In genomic region chr21:42656872-42657271, GRCh38 we compare ENCODE assay signal across 21 cellular contexts.
"Had no signal": no experiment of that assay in that cellular context is flagged by ENCODE, and none has a peak within 500 bp of the region (broad histone marks: within the 10 kb centered on the region; RNA-seq: fewer than 3 reads in every experiment).

No MANE protein-coding gene starts in this region.

- H3K4me3 Mint-ChIP-seq: activated B cell treated with CpG ODN at 0.5 μM for 24 hours; activated CD8-positive, alpha-beta T cell treated with anti-CD3 and anti-CD28 coated beads, Interleukin-2, amount 10 ng/mL, durations not matched to agents 7 days and 5 days; activated naive CD8-positive, alpha-beta T cell treated with anti-CD3 and anti-CD28 coated beads for 36 hours; activated T-cell treated with anti-CD3 and anti-CD28 coated beads, Interleukin-2, amount 50 U/mL, for 72 hours; stimulated activated naive B cell treated with anti-CD40 and anti-IgM and Interleukin-4, amounts not matched to agents 10 μg/mL and 1 μg/mL and 100 μg/mL, for 72 hours; T-helper 17 cell had no signal

- H3K9me3 Mint-ChIP-seq: activated B cell treated with CpG ODN at 0.5 μM for 24 hours; activated naive CD8-positive, alpha-beta T cell treated with anti-CD3 and anti-CD28 coated beads for 36 hours; activated T-cell treated with anti-CD3 and anti-CD28 coated beads, Interleukin-2, amount 50 U/mL, for 72 hours; mesothelial cell of epicardium; stimulated activated naive B cell treated with anti-CD40 and anti-IgM and Interleukin-4, amounts not matched to agents 10 μg/mL and 1 μg/mL and 100 μg/mL, for 72 hours had no signal

- H3K36me3 Mint-ChIP-seq: activated naive CD8-positive, alpha-beta T cell treated with anti-CD3 and anti-CD28 coated beads for 36 hours; stimulated activated naive B cell treated with anti-CD40 and anti-IgM and Interleukin-4, amounts not matched to agents 10 μg/mL and 1 μg/mL and 100 μg/mL, for 72 hours had no signal

- H3K9me3 ChIP-seq: esophagus squamous epithelium, lower lobe of right lung, upper lobe of right lung had no signal

- H3K36me3 ChIP-seq: brain microvascular endothelial cell, esophagus squamous epithelium, lower lobe of right lung, upper lobe of right lung had no signal

- FAIRE-seq: endothelial cell of umbilical vein had no signal

- H3K27ac ChIP-seq: brain microvascular endothelial cell, esophagus squamous epithelium, lower lobe of right lung, upper lobe of right lung had no signal

- H3K4me3 ChIP-seq: esophagus squamous epithelium, lower lobe of right lung, upper lobe of right lung had no signal

- H3K27ac Mint-ChIP-seq: activated B cell treated with CpG ODN at 0.5 μM for 24 hours; activated CD8-positive, alpha-beta T cell treated with anti-CD3 and anti-CD28 coated beads, Interleukin-2, amount 10 ng/mL, durations not matched to agents 7 days and 5 days; activated naive CD8-positive, alpha-beta T cell treated with anti-CD3 and anti-CD28 coated beads for 36 hours; activated T-cell treated with anti-CD3 and anti-CD28 coated beads, Interleukin-2, amount 50 U/mL, for 72 hours; mesothelial cell of epicardium; stimulated activated naive B cell treated with anti-CD40 and anti-IgM and Interleukin-4, amounts not matched to agents 10 μg/mL and 1 μg/mL and 100 μg/mL, for 72 hours; T-helper 17 cell had no signal

- ATAC-seq: activated CD8-positive, alpha-beta T cell treated with anti-CD3 and anti-CD28 coated beads, Interleukin-2, amount 10 ng/mL, durations not matched to agents 7 days and 5 days; activated T-cell treated with anti-CD3 and anti-CD28 coated beads, Interleukin-2, amount 50 U/mL, for 72 hours; left cardiac atrium; lower lobe of right lung; stimulated activated naive B cell treated with anti-CD40 and anti-IgM and Interleukin-4, amounts not matched to agents 10 μg/mL and 1 μg/mL and 100 μg/mL, for 72 hours; T-helper 17 cell; upper lobe of right lung had no signal

- DNase-seq: activated B cell treated with CpG ODN at 0.5 μM for 24 hours; activated CD4-positive, alpha-beta T cell treated with anti-CD3 and anti-CD28 coated beads for 48 hours; activated CD8-positive, alpha-beta memory T cell treated with anti-CD3 and anti-CD28 coated beads, Interleukin-2, amount 50 U/mL, for 4 hours; activated CD8-positive, alpha-beta T cell treated with anti-CD3 and anti-CD28 coated beads, Interleukin-2, amount 10 ng/mL, durations not matched to agents 7 days and 5 days; activated gamma-delta T cell treated with Interleukin-2 at 50 U/mL for 16 hours; activated naive CD8-positive, alpha-beta T cell treated with anti-CD3 and anti-CD28 coated beads for 36 hours; activated T-cell treated with anti-CD3 and anti-CD28 coated beads, Interleukin-2, amount 50 U/mL, for 72 hours; brain microvascular endothelial cell; cortex of kidney; effector CD4-positive, alpha-beta T cell; esophagus squamous epithelium; left cardiac atrium; lower lobe of right lung; occipital lobe; SIG-M5; stimulated activated CD4-positive, alpha-beta T cell treated with anti-CD3 and anti-CD28 coated beads, Interleukin-2, amount 100 ng/mL, for 48 hours; stimulated activated naive B cell treated with anti-CD40 and anti-IgM and Interleukin-4, amounts not matched to agents 10 μg/mL and 1 μg/mL and 100 μg/mL, for 72 hours; T-helper 17 cell; upper lobe of right lung had no signal
